ENCODE assay signal across 12 cellular contexts in the genomic region with DNA sequence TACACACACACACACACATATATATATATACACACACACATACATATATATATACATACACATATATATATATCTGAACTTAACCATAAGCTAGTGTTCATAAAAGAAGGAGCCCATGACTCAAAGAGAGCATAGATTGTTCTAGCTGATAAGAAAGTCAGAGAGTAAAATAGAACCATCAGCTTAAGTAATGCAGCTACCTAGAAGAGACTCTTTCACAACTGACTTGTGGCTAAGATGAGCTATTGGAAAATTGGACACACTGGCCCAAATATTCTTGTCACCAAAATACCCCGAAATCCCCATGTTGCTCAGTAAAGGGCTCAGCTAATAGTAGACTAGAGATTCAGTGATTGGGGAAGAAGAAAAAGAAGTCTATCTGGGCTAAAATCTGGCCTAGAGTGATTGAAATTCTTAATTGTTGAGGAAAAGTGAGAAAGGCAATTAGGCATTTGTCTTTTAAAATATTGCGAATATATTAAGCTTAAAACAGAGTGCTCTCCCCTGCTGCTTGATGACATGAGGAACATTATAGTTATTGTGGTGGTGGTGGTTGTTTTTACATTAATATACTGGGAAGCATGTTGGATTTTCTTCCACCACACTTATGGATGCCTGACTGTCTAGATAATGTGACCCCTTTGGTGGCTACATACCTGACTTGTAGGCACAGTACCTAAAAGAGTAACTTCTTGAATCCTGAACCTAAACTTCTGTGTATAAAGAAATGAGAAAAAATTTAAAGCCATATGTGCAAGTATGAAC. TPM values are rescaled to one million over a fixed set of nuclear protein-coding genes. Genes with fewer than 3 reads are reported as not detected.
DNase-seq lines count a peak whose midpoint lies in the region; ATAC-seq, FAIRE-seq and TF ChIP-seq lines count a peak whose summit lies in the region.
"Had no signal": no experiment of that assay in that cellular context is flagged by ENCODE, and none has a peak within 500 bp of the region (broad histone marks: within the 10 kb centered on the region; RNA-seq: fewer than 3 reads in every experiment).

No MANE protein-coding gene starts in this region.

- H3K36me3 ChIP-seq in K562 (ENCODE audit: control insufficient read depth, insufficient read depth, low read length) (no peaks in the 10 kb centered on the region), thymus (ENCODE audit: control insufficient read depth, insufficient read depth) (peaks cover 22% of the 10 kb centered on the region), MG63 (no peaks in the 10 kb centered on the region)
- H3K36me3 ChIP-seq: prostate gland had no signal

- H3K9me3 ChIP-seq in K562 (replicated peaks; ENCODE audit: control insufficient read depth, insufficient read depth, low read depth, low read length), result no peaks in the 10 kb centered on the region
- H3K9me3 ChIP-seq in thymus (ENCODE audit: control insufficient read depth), result peaks cover 1% of the 10 kb centered on the region
- no peaks in the 10 kb centered on the region for H3K9me3 ChIP-seq in MG63
- H3K9me3 ChIP-seq: prostate gland had no signal

- H3K4me3 ChIP-seq in K562 (no peak overlapping the region), thymus (ENCODE audit: low read length) (peak overlapping the region; percentile 75), MG63 (no peak overlapping the region)
- H3K4me3 ChIP-seq: prostate gland had no signal

- WGBS in K562 (ENCODE audit: insufficient coverage, low coverage, missing lambda C conversion rate), result 49% methylated on average over 2 of the region's 2 CpGs
- 95% methylated on average over 2 of the region's 2 CpGs for whole genome bisulfite sequencing in thymus

- peaks cover 0 to 5% of the 10 kb centered on the region in 2 experiments; a peak in 3 of 5 replicates for H3K4me1 ChIP-seq in K562 (replicated peaks in 1 of 2; ENCODE audit: control insufficient read depth in 2 of 2, insufficient read depth in 2 of 2, low read length in 2 of 2)
- H3K4me1 ChIP-seq in thymus (ENCODE audit: control insufficient read depth, insufficient read depth, low read length), result peaks cover 37% of the 10 kb centered on the region
- H3K4me1 ChIP-seq: prostate gland had no signal

- H3K27me3 Mint-ChIP-seq in activated naive CD4-positive, alpha-beta T cell treated with anti-CD3 and anti-CD28 coated beads, Interleukin-2, amount 10 ng/mL, durations not matched to agents 7 days and 5 days, result no peaks in the 10 kb centered on the region

- FAIRE-seq in K562 (lab: Jason Lieb, UNC), result peak; percentile 23

- H3K27ac Mint-ChIP-seq in activated naive CD4-positive, alpha-beta T cell treated with anti-CD3 and anti-CD28 coated beads, Interleukin-2, amount 10 ng/mL, durations not matched to agents 7 days and 5 days, result peak overlapping the region; percentile 92

- no peaks in the 10 kb centered on the region for H3K79me2 ChIP-seq in K562 (ENCODE audit: control insufficient read depth, insufficient read depth, low read length)

- H3K27ac ChIP-seq in K562 (ENCODE audit: extremely low read depth, low read depth, low read length) (no peak overlapping the region), thymus (ENCODE audit: low read depth) (peak overlapping the region; percentile 90)
- H3K27ac ChIP-seq: prostate gland had no signal

- no peak overlapping the region for H2AFZ ChIP-seq in K562 (ENCODE audit: low read depth, low read length)

- CTCF ChIA-PET in activated naive CD4-positive, alpha-beta T cell treated with anti-CD3 and anti-CD28 coated beads, Interleukin-2, amount 10 ng/mL, durations not matched to agents 7 days and 5 days (lab: Charles Lee), result interaction anchor here (0.7 to 2.5 kb wide), 9 partner anchors 12 to 41 kb away, joined by 3 to 23 read pairs (median 4); no protein-coding TSS in a partner anchor
- CTCF ChIA-PET in K562 (lab: Yijun Ruan, JAX; ENCODE audit: low intra/inter-chr PET ratio), result no interaction called here

- no peaks in the 10 kb centered on the region for H4K20me1 ChIP-seq in K562 (replicated peaks; ENCODE audit: control insufficient read depth, insufficient read depth, low read length)

- no peaks in the 10 kb centered on the region for H3K9me3 Mint-ChIP-seq in activated naive CD4-positive, alpha-beta T cell treated with anti-CD3 and anti-CD28 coated beads, Interleukin-2, amount 10 ng/mL, durations not matched to agents 7 days and 5 days
- H3K9me3 Mint-ChIP-seq: mesothelial cell of epicardium had no signal

- POLR2A ChIA-PET in K562 (lab: Yijun Ruan, JAX), result interaction anchor here (0.6 to 1.4 kb wide), 7 partner anchors 8 to 489 kb away, joined by 3 to 6 read pairs (median 3); a partner anchor contains a TSS

- no peak overlapping the region for H3K4me2 ChIP-seq in K562 (ENCODE audit: insufficient read depth, low read length)

- no peaks in the 10 kb centered on the region for H3K27me3 ChIP-seq in K562 (ENCODE audit: control insufficient read depth in 2 of 2, insufficient read depth in 2 of 2, low read length in 2 of 2)
- no peaks in the 10 kb centered on the region for H3K27me3 ChIP-seq in thymus (ENCODE audit: control insufficient read depth, insufficient read depth)
- peaks cover 6% of the 10 kb centered on the region for H3K27me3 ChIP-seq in MG63

- no peak overlapping the region for H3K9ac ChIP-seq in K562 (ENCODE audit: insufficient read depth in 1 of 2, low read depth in 2 of 2, low read length in 2 of 2)

- H3K9me1 ChIP-seq in K562 (ENCODE audit: control insufficient read depth, insufficient read depth, low read length), result no peaks in the 10 kb centered on the region

- peaks cover 94% of the 10 kb centered on the region for H3K4me1 Mint-ChIP-seq in activated naive CD4-positive, alpha-beta T cell treated with anti-CD3 and anti-CD28 coated beads, Interleukin-2, amount 10 ng/mL, durations not matched to agents 7 days and 5 days

- peak overlapping the region; percentile 89 for H3K4me3 Mint-ChIP-seq in activated naive CD4-positive, alpha-beta T cell treated with anti-CD3 and anti-CD28 coated beads, Interleukin-2, amount 10 ng/mL, durations not matched to agents 7 days and 5 days
- H3K4me3 Mint-ChIP-seq: mesothelial cell of epicardium had no signal

- peaks cover 78% of the 10 kb centered on the region for H3K36me3 Mint-ChIP-seq in activated naive CD4-positive, alpha-beta T cell treated with anti-CD3 and anti-CD28 coated beads, Interleukin-2, amount 10 ng/mL, durations not matched to agents 7 days and 5 days
- H3K36me3 Mint-ChIP-seq: mesothelial cell of epicardium had no signal

- TF ChIP-seq RAD21 in K562 (CRISPR knock-in tag; conservative IDR thresholded peaks at IDR 0.05 in 1 of 2, IDR thresholded peaks at IDR 0.05 in 1 of 2), result no peak

- TF ChIP-seq CTCF in K562 (IDR thresholded peaks at IDR 0.05 in 2 of 3, conservative IDR thresholded peaks at IDR 0.05 in 1 of 3; ENCODE audit: insufficient read depth in 2 of 3, low read depth in 1 of 3, low read length in 3 of 3), result no peak

- in situ Hi-C loops in K562 (cut with MboI), result no loop called here

- no peak for TF ChIP-seq POLR2A in K562 (conservative IDR thresholded peaks at IDR 0.05)

- TF ChIP-seq EP300 in K562 (IDR thresholded peaks at IDR 0.05; ENCODE audit: low read length), result no peak

- no peak for DNase-seq in activated naive CD4-positive, alpha-beta T cell treated with anti-CD3 and anti-CD28 coated beads, Interleukin-2, amount 10 ng/mL, durations not matched to agents 7 days and 5 days
- no peak for DNase-seq in activated naive CD4-positive, alpha-beta T cell treated with Interleukin-2 at 50 U/mL for 16 hours
- DNase-seq in NOMO-1 treated with DMSO at 0.1 percent for 48 hours (lab: John Stamatoyannopoulos, UW; ENCODE audit: unreplicated experiment) (peak; percentile 9), K562 (ENCODE audit: extremely low read depth in 1 of 4, low spot score in 3 of 4) (peak in 2 of 4 experiments; percentile 24), NCI-H2107 treated with DMSO at 0.1 percent for 48 hours (lab: John Stamatoyannopoulos, UW; ENCODE audit: unreplicated experiment) (no peak), MG63 (no peak)

- no peak for ATAC-seq in K562
- no peak for ATAC-seq in GM18498 (IDR thresholded peaks at IDR 0.05; ENCODE audit: unreplicated experiment)

- intact Hi-C loops in K562 (cut with micrococcal nuclease), result no loop called here

- BruUV-seq in K562 (replicated peaks; lab: Mats Ljungman, UMichigan), result no TSS peak

RNA-seq across cellular contexts. Expression of a gene that starts 6.3 kb away (rescaled TPM):
- not detected in 2 replicates for total RNA-seq in K562 (2011; cell fraction: chromatin; rRNA removed; ENCODE audit: low replicate concordance)
- not detected in 2 replicates for total RNA-seq in K562 (2011; cell fraction: nucleolus; rRNA removed)
- not detected in 2 replicates for total RNA-seq in K562 (2011; cell fraction: nucleoplasm; rRNA removed)
- total RNA-seq in K562 (2014; rRNA removed), result not detected in 2 replicates
- total RNA-seq in K562 (2014; rRNA removed; fragmentation: Illumina TruSeq; extraction: Trizol), result not detected in 2 replicates
- 0.04 and 0.15 TPM in 2 replicates for total RNA-seq in K562 (2015; rRNA removed; fragmentation: Illumina TruSeq; extraction: Trizol)
- 0.11 and 0.22 TPM in 2 replicates for total RNA-seq in K562 (2021)
- polyA plus RNA-seq in K562 (2011; rRNA removed), result not detected in 2 replicates
- not detected in 2 replicates for polyA plus RNA-seq in K562 (2011; cell fraction: cytosol; rRNA removed)
- polyA plus RNA-seq in K562 (2011; cell fraction: nucleus; rRNA removed), result not detected in 2 replicates
- polyA plus RNA-seq in K562 (2012), result 0.10 and 0.66 TPM in 2 replicates
- polyA plus RNA-seq in K562 (2014; fragmentation: Illumina TruSeq; extraction: Trizol), result 0.08 TPM in 1 of 2 replicates, not detected in the other
- polyA plus RNA-seq in K562 (2014; fragmentation: Nextera tagmentation; extraction: Ambion mirVana), result under 1 TPM; 0.04 to 0.13 TPM
- polyA plus RNA-seq in K562 (2014; rRNA removed), result 0.17 TPM in 1 of 2 replicates, not detected in the other
- polyA minus RNA-seq in K562 (2011; rRNA and poly(A)+ RNA removed), result not detected in 2 replicates
- not detected in 2 replicates for polyA minus RNA-seq in K562 (2011; cell fraction: cytosol; rRNA and poly(A)+ RNA removed)
- polyA minus RNA-seq in K562 (2011; cell fraction: nucleus; rRNA and poly(A)+ RNA removed), result not detected in 2 replicates
- 115 TPM for polyA plus RNA-seq in thymus
- not detected in 2 replicates for total RNA-seq in MG63 (2014; rRNA removed; shearing (Covaris generic); ENCODE audit: low replicate concordance)
- total RNA-seq: cerebellum, mesothelial cell of epicardium had no signal
- polyA plus RNA-seq: BJ had no signal
